ENCODE assay signal across 16 cellular contexts in the genomic region with DNA sequence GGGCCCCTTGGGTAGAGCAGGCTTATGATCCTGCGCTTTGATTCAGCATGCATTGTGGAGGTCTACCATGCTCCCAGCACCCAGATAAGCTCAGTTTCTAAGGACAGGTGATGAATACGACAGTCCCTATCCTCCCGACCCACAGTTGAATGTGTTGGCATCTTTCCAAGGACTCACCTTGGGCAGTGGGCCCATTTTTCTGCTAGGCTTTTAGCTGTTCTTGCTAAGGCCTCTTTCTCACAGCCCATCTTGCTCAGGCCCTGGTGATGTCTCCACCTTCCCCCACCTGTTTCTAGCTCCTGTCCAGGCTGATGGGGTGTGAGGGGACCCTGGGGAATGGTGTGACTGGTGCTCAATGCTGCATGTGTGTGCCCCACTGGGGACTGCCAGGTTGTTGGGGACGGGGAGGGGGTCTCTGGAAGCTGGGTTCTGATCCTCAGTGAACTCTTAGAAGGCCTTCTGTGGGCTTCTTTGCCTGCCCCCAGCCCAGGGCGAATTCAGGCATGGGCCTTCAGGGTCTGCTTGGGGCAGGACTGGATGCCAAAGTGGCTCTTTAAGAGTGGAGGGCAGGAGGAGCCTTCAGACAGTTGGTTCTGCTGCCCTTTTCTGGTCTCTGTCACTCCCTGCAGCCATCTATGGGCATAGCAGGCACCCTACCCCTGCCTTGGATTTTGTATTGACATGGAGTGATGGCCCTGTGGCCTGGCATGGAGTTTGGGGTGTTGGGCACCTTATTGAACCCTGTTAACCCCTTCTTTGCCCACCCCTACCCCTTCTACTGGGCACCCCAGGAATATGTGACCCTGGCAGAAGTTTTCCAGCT. TPM values are rescaled to one million over a fixed set of nuclear protein-coding genes. Genes with fewer than 3 reads are reported as not detected.
DNase-seq lines count a peak whose midpoint lies in the region; ATAC-seq and TF ChIP-seq lines count a peak whose summit lies in the region.
"Had no signal": no experiment of that assay in that cellular context is flagged by ENCODE, and none has a peak within 500 bp of the region (broad histone marks: within the 10 kb centered on the region; RNA-seq: fewer than 3 reads in every experiment).

No MANE protein-coding gene starts in this region.

- H3K36me3 ChIP-seq in heart right ventricle (peaks cover 11 to 100% (median 78%) of the 10 kb centered on the region in 9 donors), upper lobe of right lung (peaks cover 70% of the 10 kb centered on the region)

- POLR2A ChIA-PET in RWPE1 (lab: Yijun Ruan, JAX; ENCODE audit: low non-redundant PET) = no interaction called here

- H3K9me3 ChIP-seq in heart right ventricle (no peaks in the 10 kb centered on the region), upper lobe of right lung (no peaks in the 10 kb centered on the region)
- H3K9me3 ChIP-seq: esophagus squamous epithelium, vagina had no signal

- H3K4me1 ChIP-seq in heart right ventricle (peaks cover 17 to 82% (median 46%) of the 10 kb centered on the region in 9 donors), upper lobe of right lung (peaks cover 3% of the 10 kb centered on the region)
- H3K4me1 ChIP-seq: vagina had no signal

- no peak overlapping the region for H3K4me3 ChIP-seq in heart right ventricle
- no peak overlapping the region for H3K4me3 ChIP-seq in fibroblast of pulmonary artery (replicated peaks; ENCODE audit: low read depth, low read length)
- H3K4me3 ChIP-seq in upper lobe of right lung = no peak overlapping the region
- H3K4me3 ChIP-seq: esophagus squamous epithelium, vagina had no signal

- 65 to 68% methylated on average over 5 of the region's 5 CpGs for WGBS in heart right ventricle, 2 donors

- DNase-seq in heart right ventricle (no peak), cardiac septum (ENCODE audit: low spot score) (no peak), RWPE1 (ENCODE audit: low spot score) (no peak), fibroblast of pulmonary artery (ENCODE audit: low read depth) (no peak), upper lobe of right lung (no peak), GM03348 (ENCODE audit: low spot score) (no peak)
- DNase-seq in activated CD4-positive, alpha-beta T cell treated with anti-CD3 and anti-CD28 coated beads for 4 hours = no peak
- DNase-seq: activated CD4-positive, alpha-beta memory T cell treated with anti-CD3 and anti-CD28 coated beads, Interleukin-2, amount 10 ng/mL, durations not matched to agents 7 days and 5 days; activated effector memory CD4-positive, alpha-beta T cell treated with anti-CD3 and anti-CD28 coated beads, Interleukin-2, amount 50 U/mL, for 16 hours; central memory CD4-positive, alpha-beta T cell; esophagus squamous epithelium; immature natural killer cell; MM.1S; T-helper 17 cell had no signal

- CTCF ChIA-PET in RWPE1 (lab: Yijun Ruan, JAX) = interaction anchor here (0.5 to 2.2 kb wide), 11 partner anchors 9 to 340 kb away, joined by 3 to 25 read pairs (median 3); a partner anchor contains a TSS

- no peaks in the 10 kb centered on the region for H3K27me3 ChIP-seq in heart right ventricle
- no peaks in the 10 kb centered on the region for H3K27me3 ChIP-seq in upper lobe of right lung
- H3K27me3 ChIP-seq: esophagus squamous epithelium, vagina had no signal

- intact Hi-C loops in heart right ventricle (cut with DNase I) (no loop called here), cardiac septum (cut with DNase I) (no loop called here), upper lobe of right lung (cut with DNase I) (no loop called here)

- no peak for ATAC-seq in heart right ventricle
- ATAC-seq in upper lobe of right lung = peak; percentile 8
- no peak for ATAC-seq in GM21447 (IDR thresholded peaks at IDR 0.05; ENCODE audit: unreplicated experiment)
- ATAC-seq: T-helper 17 cell had no signal

- H3K27ac ChIP-seq in heart right ventricle = peak overlapping the region in 7 of 10 donors; percentile 10 to 73 (median 39)
- peak overlapping the region; percentile 71 for H3K27ac ChIP-seq in RWPE1
- no peak overlapping the region for H3K27ac ChIP-seq in upper lobe of right lung
- H3K27ac ChIP-seq: vagina had no signal

- TF ChIP-seq CTCF in heart right ventricle (IDR thresholded peaks at IDR 0.05) (peak in 2 of 9 donors; percentile 8 to 22), RWPE1 (conservative IDR thresholded peaks at IDR 0.05; ENCODE audit: low read depth) (0 out of 2 replicates have a peak, but pooled peaks have one; percentile 13), fibroblast of pulmonary artery (IDR thresholded peaks at IDR 0.05; ENCODE audit: low read length, missing control alignments) (peak; percentile 12), upper lobe of right lung (IDR thresholded peaks at IDR 0.05) (no peak)

RNA-seq across cellular contexts. Expression of a gene that starts 33.1 kb away (rescaled TPM):
- total RNA-seq in heart right ventricle (100 to 1,000 TPM in 9 of 10 donors, 10 to 100 TPM in 1; 81.9 to 125 (median 114) TPM), cardiac septum (155 TPM), upper lobe of right lung (79.6 TPM)
- polyA plus RNA-seq in heart right ventricle = 100 to 1,000 TPM in 1 of 2 donors, 10 to 100 TPM in 1; 74.9 to 259 TPM

RNA-seq across cellular contexts. Expression of a gene that starts 38.9 kb away (rescaled TPM):
- under 1 TPM in 1 of 10 donors, not detected in 9; 0.11 TPM for total RNA-seq in heart right ventricle
- polyA plus RNA-seq in heart right ventricle = 1 to 10 TPM in 1 of 2 donors, under 1 TPM in 1; 0.83 to 4.8 TPM
- not detected for total RNA-seq in cardiac septum
- 0.46 TPM for total RNA-seq in upper lobe of right lung
- total RNA-seq: activated CD4-positive, alpha-beta memory T cell treated with anti-CD3 and anti-CD28 coated beads, Interleukin-2, amount 10 ng/mL, durations not matched to agents 7 days and 5 days; T-helper 17 cell had no signal
- polyA plus RNA-seq: immature natural killer cell had no signal
